Comparison of ENCODE assay signal across 8 cellular contexts in the genomic region with DNA sequence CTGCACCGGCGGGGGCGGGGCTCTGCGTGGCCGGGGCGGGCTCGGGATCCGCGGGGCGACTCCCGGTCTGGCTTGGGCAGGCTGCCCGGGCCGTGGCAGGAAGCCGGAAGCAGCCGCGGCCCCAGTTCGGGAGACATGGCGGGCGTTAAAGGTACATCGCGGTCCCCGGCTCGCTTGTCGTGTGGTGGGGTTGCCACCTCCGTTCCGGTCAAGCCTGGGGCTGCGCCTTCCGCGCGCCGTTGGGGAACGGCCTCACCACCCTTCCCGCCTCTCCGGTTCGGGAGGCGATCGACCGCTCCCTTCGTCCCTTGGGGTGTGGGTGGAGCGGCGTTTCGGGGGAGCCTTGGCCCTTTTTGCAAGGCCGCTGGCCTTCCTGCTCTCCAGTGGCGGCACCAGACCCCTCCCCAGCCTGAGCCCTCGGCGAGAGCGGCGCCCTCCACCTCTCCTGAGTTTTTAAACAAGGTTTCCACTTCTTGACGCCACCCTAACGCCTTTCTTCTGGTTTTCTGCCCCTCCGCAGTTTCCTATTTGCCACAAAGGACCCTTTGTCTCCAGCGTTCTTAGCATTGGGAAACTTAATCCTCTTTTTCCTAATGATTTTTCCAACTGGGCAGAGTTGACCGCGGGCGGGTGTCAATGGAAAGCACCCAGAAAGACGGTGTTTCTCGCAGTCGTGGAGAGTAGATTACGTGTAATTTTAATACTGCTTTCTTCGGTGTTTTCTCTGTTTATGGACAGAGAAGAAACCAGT. TPM values are rescaled to one million over a fixed set of nuclear protein-coding genes. Genes with fewer than 3 reads are reported as not detected.
A peak's percentile ranks its signal among the peaks of the same experiment; 100 is the strongest.
DNase-seq lines count a peak whose midpoint lies in the region; ATAC-seq and TF ChIP-seq lines count a peak whose summit lies in the region.

A gene with protein sequence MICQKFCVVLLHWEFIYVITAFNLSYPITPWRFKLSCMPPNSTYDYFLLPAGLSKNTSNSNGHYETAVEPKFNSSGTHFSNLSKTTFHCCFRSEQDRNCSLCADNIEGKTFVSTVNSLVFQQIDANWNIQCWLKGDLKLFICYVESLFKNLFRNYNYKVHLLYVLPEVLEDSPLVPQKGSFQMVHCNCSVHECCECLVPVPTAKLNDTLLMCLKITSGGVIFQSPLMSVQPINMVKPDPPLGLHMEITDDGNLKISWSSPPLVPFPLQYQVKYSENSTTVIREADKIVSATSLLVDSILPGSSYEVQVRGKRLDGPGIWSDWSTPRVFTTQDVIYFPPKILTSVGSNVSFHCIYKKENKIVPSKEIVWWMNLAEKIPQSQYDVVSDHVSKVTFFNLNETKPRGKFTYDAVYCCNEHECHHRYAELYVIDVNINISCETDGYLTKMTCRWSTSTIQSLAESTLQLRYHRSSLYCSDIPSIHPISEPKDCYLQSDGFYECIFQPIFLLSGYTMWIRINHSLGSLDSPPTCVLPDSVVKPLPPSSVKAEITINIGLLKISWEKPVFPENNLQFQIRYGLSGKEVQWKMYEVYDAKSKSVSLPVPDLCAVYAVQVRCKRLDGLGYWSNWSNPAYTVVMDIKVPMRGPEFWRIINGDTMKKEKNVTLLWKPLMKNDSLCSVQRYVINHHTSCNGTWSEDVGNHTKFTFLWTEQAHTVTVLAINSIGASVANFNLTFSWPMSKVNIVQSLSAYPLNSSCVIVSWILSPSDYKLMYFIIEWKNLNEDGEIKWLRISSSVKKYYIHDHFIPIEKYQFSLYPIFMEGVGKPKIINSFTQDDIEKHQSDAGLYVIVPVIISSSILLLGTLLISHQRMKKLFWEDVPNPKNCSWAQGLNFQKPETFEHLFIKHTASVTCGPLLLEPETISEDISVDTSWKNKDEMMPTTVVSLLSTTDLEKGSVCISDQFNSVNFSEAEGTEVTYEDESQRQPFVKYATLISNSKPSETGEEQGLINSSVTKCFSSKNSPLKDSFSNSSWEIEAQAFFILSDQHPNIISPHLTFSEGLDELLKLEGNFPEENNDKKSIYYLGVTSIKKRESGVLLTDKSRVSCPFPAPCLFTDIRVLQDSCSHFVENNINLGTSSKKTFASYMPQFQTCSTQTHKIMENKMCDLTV (plus strand): TSS at position 79 of the 751 bp plus-strand sequence. CDS start 144,898 bp downstream, outside the sequence.
A gene with protein sequence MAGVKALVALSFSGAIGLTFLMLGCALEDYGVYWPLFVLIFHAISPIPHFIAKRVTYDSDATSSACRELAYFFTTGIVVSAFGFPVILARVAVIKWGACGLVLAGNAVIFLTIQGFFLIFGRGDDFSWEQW (plus strand): TSS at position 79 of the 751 bp plus-strand sequence. CDS start 57 bp downstream, at position 136.

- in situ Hi-C loops in endometrial microvascular endothelial cells (cut with HindIII; ENCODE audit: inconsistent ontology term, low pct_unique_long_range_greater_than_20kb, low sequenced_read_pairs), result no loop called here

- peak within 1 kb of the TSS; percentile 89 for H3K4me3 ChIP-seq in BJ (ENCODE audit: low read depth, low read length)

- H3K9me3 Mint-ChIP-seq in natural killer cell treated with Interleukin-12 subunit alpha and Interleukin-12 subunit beta and Interleukin-15 and Interleukin-18, amount 100 ng/mL, for 72 hours, result no peaks in the 10 kb centered on the region

- CTCF ChIA-PET in BJ (lab: Yijun Ruan, JAX), result interaction anchor here (0.6 to 2.1 kb wide), 4 partner anchors 9 to 267 kb away, joined by 3 to 5 read pairs (median 4); no protein-coding TSS in a partner anchor

- peaks cover 11 to 16% of the 10 kb centered on the region in 2 donors for H3K4me1 Mint-ChIP-seq in natural killer cell treated with Interleukin-12 subunit alpha and Interleukin-12 subunit beta and Interleukin-15 and Interleukin-18, amount 100 ng/mL, for 72 hours (ENCODE audit: low read depth in 2 of 2)

- H3K36me3 Mint-ChIP-seq in natural killer cell treated with Interleukin-12 subunit alpha and Interleukin-12 subunit beta and Interleukin-15 and Interleukin-18, amount 100 ng/mL, for 72 hours, result peaks cover 6% of the 10 kb centered on the region

- ATAC-seq in GM18907 (IDR thresholded peaks at IDR 0.05; ENCODE audit: unreplicated experiment), result peak; percentile 68
- peak; percentile 5 for ATAC-seq in HG03342 (IDR thresholded peaks at IDR 0.05; ENCODE audit: unreplicated experiment)
- no peak for ATAC-seq in natural killer cell treated with Interleukin-12 subunit alpha and Interleukin-12 subunit beta and Interleukin-15 and Interleukin-18, amount 100 ng/mL, for 72 hours
- ATAC-seq in GM19395 (IDR thresholded peaks at IDR 0.05; ENCODE audit: unreplicated experiment), result no peak

- peak within 1 kb of the TSS; percentile 81 for H3K4me3 Mint-ChIP-seq in natural killer cell treated with Interleukin-12 subunit alpha and Interleukin-12 subunit beta and Interleukin-15 and Interleukin-18, amount 100 ng/mL, for 72 hours

- peaks cover 0 to under 1% of the 10 kb centered on the region in 2 donors for H3K27me3 Mint-ChIP-seq in natural killer cell treated with Interleukin-12 subunit alpha and Interleukin-12 subunit beta and Interleukin-15 and Interleukin-18, amount 100 ng/mL, for 72 hours

- POLR2A ChIA-PET in BJ (lab: Charles Lee), result interaction anchor here (0.6 to 1.1 kb wide), 4 partner anchors 11 to 173 kb away, joined by 3 read pairs; no protein-coding TSS in a partner anchor

- no peaks in the 10 kb centered on the region for H3K36me3 ChIP-seq in BJ (ENCODE audit: control insufficient read depth, insufficient read depth, low read length)

- no peaks in the 10 kb centered on the region for H3K27me3 ChIP-seq in BJ (ENCODE audit: control insufficient read depth, insufficient read depth, low read length)

- TF ChIP-seq CTCF in BJ (IDR thresholded peaks at IDR 0.05; ENCODE audit: insufficient read depth, low read depth, low read length), result no peak

- peak; percentile 58 for DNase-seq in BJ (ENCODE audit: low read depth)
- DNase-seq in natural killer cell treated with Interleukin-12 subunit alpha and Interleukin-12 subunit beta and Interleukin-15 and Interleukin-18, amount 100 ng/mL, for 72 hours (ENCODE audit: low spot score), result no peak
- DNase-seq in effector CD4-positive, alpha-beta T cell, result no peak

- H3K27ac Mint-ChIP-seq in natural killer cell treated with Interleukin-12 subunit alpha and Interleukin-12 subunit beta and Interleukin-15 and Interleukin-18, amount 100 ng/mL, for 72 hours, result no peak within 1 kb of the TSS

TF ChIP-seq in PFSK-1, 5 proteins besides CTCF, POLR2A, EP300 and RAD21:
- no peak; the same call in 1 of the 2 replicates for TF ChIP-seq POLR2AphosphoS5 (IDR thresholded peaks at IDR 0.05; ENCODE audit: low read depth, low read length)
- TF ChIP-seq TAF1 (IDR thresholded peaks at IDR 0.05; ENCODE audit: borderline replicate concordance, insufficient read depth, low read length), result peak; percentile 75
- no peak for TF ChIP-seq FOXP2 (optimal IDR thresholded peaks at IDR 0.05; ENCODE audit: borderline replicate concordance, extremely low read depth, extremely low read length, insufficient read depth)
- TF ChIP-seq, protein P1, sequence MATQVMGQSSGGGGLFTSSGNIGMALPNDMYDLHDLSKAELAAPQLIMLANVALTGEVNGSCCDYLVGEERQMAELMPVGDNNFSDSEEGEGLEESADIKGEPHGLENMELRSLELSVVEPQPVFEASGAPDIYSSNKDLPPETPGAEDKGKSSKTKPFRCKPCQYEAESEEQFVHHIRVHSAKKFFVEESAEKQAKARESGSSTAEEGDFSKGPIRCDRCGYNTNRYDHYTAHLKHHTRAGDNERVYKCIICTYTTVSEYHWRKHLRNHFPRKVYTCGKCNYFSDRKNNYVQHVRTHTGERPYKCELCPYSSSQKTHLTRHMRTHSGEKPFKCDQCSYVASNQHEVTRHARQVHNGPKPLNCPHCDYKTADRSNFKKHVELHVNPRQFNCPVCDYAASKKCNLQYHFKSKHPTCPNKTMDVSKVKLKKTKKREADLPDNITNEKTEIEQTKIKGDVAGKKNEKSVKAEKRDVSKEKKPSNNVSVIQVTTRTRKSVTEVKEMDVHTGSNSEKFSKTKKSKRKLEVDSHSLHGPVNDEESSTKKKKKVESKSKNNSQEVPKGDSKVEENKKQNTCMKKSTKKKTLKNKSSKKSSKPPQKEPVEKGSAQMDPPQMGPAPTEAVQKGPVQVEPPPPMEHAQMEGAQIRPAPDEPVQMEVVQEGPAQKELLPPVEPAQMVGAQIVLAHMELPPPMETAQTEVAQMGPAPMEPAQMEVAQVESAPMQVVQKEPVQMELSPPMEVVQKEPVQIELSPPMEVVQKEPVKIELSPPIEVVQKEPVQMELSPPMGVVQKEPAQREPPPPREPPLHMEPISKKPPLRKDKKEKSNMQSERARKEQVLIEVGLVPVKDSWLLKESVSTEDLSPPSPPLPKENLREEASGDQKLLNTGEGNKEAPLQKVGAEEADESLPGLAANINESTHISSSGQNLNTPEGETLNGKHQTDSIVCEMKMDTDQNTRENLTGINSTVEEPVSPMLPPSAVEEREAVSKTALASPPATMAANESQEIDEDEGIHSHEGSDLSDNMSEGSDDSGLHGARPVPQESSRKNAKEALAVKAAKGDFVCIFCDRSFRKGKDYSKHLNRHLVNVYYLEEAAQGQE (IDR thresholded peaks at IDR 0.05; ENCODE audit: insufficient read depth in 1 of 2, low read depth in 2 of 2, low read length in 2 of 2), result no peak
TF ChIP-seq in PFSK-1: peak in this region for 1.

RNA-seq across cellular contexts. Expression of the first gene that starts in this region (rescaled TPM):
- 7.4 and 14.9 TPM in 2 replicates for polyA plus RNA-seq in BJ (2011; rRNA removed)
- polyA minus RNA-seq in BJ (2011; rRNA and poly(A)+ RNA removed), result 6.3 TPM in 2 replicates
- 2.8 TPM for polyA plus RNA-seq in PFSK-1 (2012; ENCODE audit: insufficient read length, low read depth)
- 26.4 TPM for total RNA-seq in endometrial microvascular endothelial cells (ENCODE audit: inconsistent ontology term)
- 1 to 10 TPM; 1.5 to 3.3 TPM for total RNA-seq in natural killer cell treated with Interleukin-12 subunit alpha and Interleukin-12 subunit beta and Interleukin-15 and Interleukin-18, amount 100 ng/mL, for 72 hours

RNA-seq across cellular contexts. Expression of the second gene that starts in this region (rescaled TPM):
- polyA plus RNA-seq in BJ (2011; rRNA removed), result 66.2 and 95.5 TPM in 2 replicates
- polyA minus RNA-seq in BJ (2011; rRNA and poly(A)+ RNA removed), result 53.4 and 57.9 TPM in 2 replicates
- 5.0 TPM for polyA plus RNA-seq in PFSK-1 (2012; ENCODE audit: insufficient read length, low read depth)
- total RNA-seq in endometrial microvascular endothelial cells (ENCODE audit: inconsistent ontology term), result 58.3 TPM
- 10 to 100 TPM; 24.2 to 40.4 TPM for total RNA-seq in natural killer cell treated with Interleukin-12 subunit alpha and Interleukin-12 subunit beta and Interleukin-15 and Interleukin-18, amount 100 ng/mL, for 72 hours

Comparison
In these comparisons a context has a peak if more than half of its experiments do, and no peak if none do; other contexts are left out.
1. ATAC-seq: peak in GM18907 (single experiment) and HG03342 (single experiment); none in natural killer cell treated with Interleukin-12 subunit alpha and Interleukin-12 subunit beta and Interleukin-15 and Interleukin-18, amount 100 ng/mL, for 72 hours (0 of 2) and GM19395 (single experiment).